8 cellular contexts compared by ENCODE assay signal in the genomic region with DNA sequence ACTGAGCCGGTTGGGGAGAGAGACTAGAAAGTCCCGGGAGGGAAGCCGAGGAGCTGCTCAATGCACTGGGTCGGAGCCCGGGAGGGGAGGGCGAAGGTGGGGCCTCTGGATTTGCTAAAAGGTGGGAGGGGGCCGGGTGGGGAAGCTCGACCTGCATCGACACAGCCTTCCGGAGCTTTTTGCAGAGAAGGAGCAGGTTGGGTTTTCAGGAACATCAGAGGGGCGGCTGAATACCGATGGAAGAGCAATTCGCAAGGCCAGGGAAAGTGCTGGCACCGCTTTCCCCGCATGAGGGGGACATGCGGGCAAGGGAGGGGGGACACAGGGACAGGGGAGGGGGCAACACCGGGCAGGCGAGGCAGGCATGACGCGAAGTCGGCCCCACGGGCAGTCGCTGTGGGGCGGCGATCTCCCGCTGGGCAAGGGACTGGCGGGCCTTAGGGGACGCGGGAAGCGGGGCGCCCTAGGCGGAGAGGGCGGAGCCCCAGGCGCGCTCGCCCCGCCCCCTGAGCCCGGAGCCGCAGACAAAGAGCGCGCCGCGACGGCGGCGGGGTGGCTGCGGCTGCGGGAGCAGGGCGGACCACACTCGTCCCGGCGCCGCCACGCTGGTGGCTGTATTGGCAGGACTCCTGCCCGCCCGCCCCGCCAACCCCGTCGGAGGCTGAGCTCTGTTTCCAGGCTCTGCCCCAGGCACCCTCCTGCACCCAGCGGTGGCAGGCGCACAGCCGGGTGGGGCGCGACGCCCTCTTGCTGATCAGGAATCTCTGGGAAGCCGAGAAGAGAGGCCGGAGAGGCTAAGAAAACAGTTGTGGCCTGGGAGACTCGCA. TPM values are rescaled to one million over a fixed set of nuclear protein-coding genes. Genes with fewer than 3 reads are reported as not detected.
DNase-seq lines count a peak whose midpoint lies in the region; ATAC-seq lines count a peak whose summit lies in the region.

No MANE protein-coding gene starts in this region.

- H3K4me1 Mint-ChIP-seq in activated naive CD8-positive, alpha-beta T cell treated with anti-CD3 and anti-CD28 coated beads, Interleukin-2, amount 50 U/mL, for 24 hours: peaks cover 27% of the 10 kb centered on the region

- H3K4me3 Mint-ChIP-seq in activated naive CD8-positive, alpha-beta T cell treated with anti-CD3 and anti-CD28 coated beads, Interleukin-2, amount 50 U/mL, for 24 hours: peak overlapping the region; percentile 34

- no peaks in the 10 kb centered on the region for H3K36me3 ChIP-seq in SJCRH30
- no peaks in the 10 kb centered on the region for H3K36me3 ChIP-seq in iPS-18a (ENCODE audit: control insufficient read depth, low read depth, low read length)

- H3K27me3 Mint-ChIP-seq in activated naive CD8-positive, alpha-beta T cell treated with anti-CD3 and anti-CD28 coated beads, Interleukin-2, amount 50 U/mL, for 24 hours: peaks cover 11% of the 10 kb centered on the region

- H3K27me3 ChIP-seq in SJCRH30 (no peaks in the 10 kb centered on the region), iPS-18a (ENCODE audit: control insufficient read depth, insufficient read depth, low read length) (no peaks in the 10 kb centered on the region)

- H3K4me3 ChIP-seq in SJCRH30 (peak overlapping the region; percentile 50), iPS-18a (ENCODE audit: low read length) (peak overlapping the region; percentile 53)

- no peaks in the 10 kb centered on the region for H3K9me3 ChIP-seq in SJCRH30 (replicated peaks)
- H3K9me3 ChIP-seq in iPS-18a (ENCODE audit: control insufficient read depth, low read depth, low read length): peaks cover 8% of the 10 kb centered on the region

- H3K27ac Mint-ChIP-seq in activated naive CD8-positive, alpha-beta T cell treated with anti-CD3 and anti-CD28 coated beads, Interleukin-2, amount 50 U/mL, for 24 hours: no peak overlapping the region

- peak overlapping the region; percentile 43 for H3K9ac ChIP-seq in iPS-18a (ENCODE audit: low read length)

- ATAC-seq in activated naive CD8-positive, alpha-beta T cell treated with anti-CD3 and anti-CD28 coated beads, Interleukin-2, amount 50 U/mL, for 24 hours: peak; percentile 70

- peak overlapping the region; percentile 33 for H3K27ac ChIP-seq in SJCRH30
- no peak overlapping the region for H3K27ac ChIP-seq in iPS-18a (ENCODE audit: low read length)

- H3K36me3 Mint-ChIP-seq in activated naive CD8-positive, alpha-beta T cell treated with anti-CD3 and anti-CD28 coated beads, Interleukin-2, amount 50 U/mL, for 24 hours (ENCODE audit: low read depth): no peaks in the 10 kb centered on the region

- DNase-seq in NCI-H1436 (lab: John Stamatoyannopoulos, UW) (peak; percentile 68), NCI-H1436 treated with DMSO at 0.1 percent for 48 hours (lab: John Stamatoyannopoulos, UW) (no peak), SJCRH30 (peak in 1 of 2 experiments; percentile 36), GDM1 (lab: John Stamatoyannopoulos, UW) (no peak), NCI-H510A (lab: John Stamatoyannopoulos, UW) (no peak)
- DNase-seq in activated naive CD8-positive, alpha-beta T cell treated with anti-CD3 and anti-CD28 coated beads, Interleukin-2, amount 50 U/mL, for 24 hours: peak; percentile 51
- DNase-seq in stimulated activated CD4-positive, alpha-beta T cell treated with anti-CD3 and anti-CD28 coated beads, Interleukin-15, amount 100 ng/mL, for 24 hours: peak; percentile 70

- H3K9me3 Mint-ChIP-seq in activated naive CD8-positive, alpha-beta T cell treated with anti-CD3 and anti-CD28 coated beads, Interleukin-2, amount 50 U/mL, for 24 hours: no peaks in the 10 kb centered on the region

- H3K4me1 ChIP-seq in SJCRH30: no peaks in the 10 kb centered on the region
- peaks cover 3% of the 10 kb centered on the region for H3K4me1 ChIP-seq in iPS-18a (ENCODE audit: control insufficient read depth, low read depth, low read length)

RNA-seq across cellular contexts. Expression of a gene that starts 11.6 kb away (rescaled TPM):
- 7.1 and 9.1 TPM in 2 replicates for total RNA-seq in SJCRH30 (2014; rRNA removed; shearing (Covaris generic))

RNA-seq across cellular contexts. Expression of a gene that starts 24.3 kb away (rescaled TPM):
- 131 and 177 TPM in 2 replicates for total RNA-seq in SJCRH30 (2014; rRNA removed; shearing (Covaris generic))

RNA-seq across cellular contexts. Expression of a gene that starts 24.6 kb away (rescaled TPM):
- total RNA-seq in SJCRH30 (2014; rRNA removed; shearing (Covaris generic)): 34.3 and 35.0 TPM in 2 replicates

RNA-seq across cellular contexts. Expression of a gene that starts 37.9 kb away (rescaled TPM):
- total RNA-seq in SJCRH30 (2014; rRNA removed; shearing (Covaris generic)): 17.9 and 33.6 TPM in 2 replicates

RNA-seq across cellular contexts. Expression of a gene that starts 54.7 kb away (rescaled TPM):
- total RNA-seq in SJCRH30 (2014; rRNA removed; shearing (Covaris generic)): 2.0 and 3.7 TPM in 2 replicates

Comparison
In these comparisons a context has a peak if more than half of its experiments do, and no peak if none do; other contexts are left out.
1. DNase-seq: peak in NCI-H1436 (single experiment), activated naive CD8-positive, alpha-beta T cell treated with anti-CD3 and anti-CD28 coated beads, Interleukin-2, amount 50 U/mL, for 24 hours (single experiment) and stimulated activated CD4-positive, alpha-beta T cell treated with anti-CD3 and anti-CD28 coated beads, Interleukin-15, amount 100 ng/mL, for 24 hours (single experiment); none in NCI-H1436 treated with DMSO at 0.1 percent for 48 hours (single experiment), GDM1 (single experiment) and NCI-H510A (single experiment).